Comparison of ENCODE assay signal across 8 cellular contexts in genomic region chr7:149741629-149742028, GRCh38. TPM values are rescaled to one million over a fixed set of nuclear protein-coding genes. Genes with fewer than 3 reads are reported as not detected.
DNase-seq lines count a peak whose midpoint lies in the region; ATAC-seq and TF ChIP-seq lines count a peak whose summit lies in the region.
"Had no signal": no experiment of that assay in that cellular context is flagged by ENCODE, and none has a peak within 500 bp of the region (broad histone marks: within the 10 kb centered on the region; RNA-seq: fewer than 3 reads in every experiment).

No MANE protein-coding gene starts in this region.

- H3K36me3 ChIP-seq in mucosa of descending colon (ENCODE audit: low read depth) = no peaks in the 10 kb centered on the region

- ATAC-seq in mucosa of descending colon = peak; percentile 63
- no peak for ATAC-seq in GM19035 (IDR thresholded peaks at IDR 0.05; ENCODE audit: unreplicated experiment)

- peaks cover 8% of the 10 kb centered on the region for H3K4me1 ChIP-seq in mucosa of descending colon (ENCODE audit: low read depth)

- H3K9me3 ChIP-seq in mucosa of descending colon = no peaks in the 10 kb centered on the region

- no peak for TF ChIP-seq CTCF in astrocyte of the spinal cord (IDR thresholded peaks at IDR 0.05; ENCODE audit: low read depth, low read length)
- no peak for TF ChIP-seq CTCF in mucosa of descending colon (IDR thresholded peaks at IDR 0.05)

- peak overlapping the region; percentile 26 for H3K4me3 ChIP-seq in astrocyte of the spinal cord (ENCODE audit: low read depth, low read length)
- H3K4me3 ChIP-seq in mucosa of descending colon = no peak overlapping the region

- intact Hi-C loops in mucosa of descending colon (cut with DNase I, micrococcal nuclease) = no loop called here

- in situ Hi-C loops in G401 (cut with HindIII; ENCODE audit: low sequenced_read_pairs) = no loop called here
- in situ Hi-C loops in astrocyte of the spinal cord (cut with HindIII; ENCODE audit: low sequenced_read_pairs) = no loop called here

- DNase-seq in G401 (ENCODE audit: low spot score) = peak; percentile 66
- peak; percentile 13 for DNase-seq in NCI-H1092 (lab: John Stamatoyannopoulos, UW)
- no peak for DNase-seq in astrocyte of the spinal cord (ENCODE audit: low read depth, low spot score)
- no peak for DNase-seq in mucosa of descending colon
- DNase-seq in foreskin melanocyte = no peak
- no peak for DNase-seq in kidney glomerular epithelial cell (lab: John Stamatoyannopoulos, UW)

RNA-seq across cellular contexts. Expression of gene ZNF467, which starts 31.8 kb away (rescaled TPM):
- total RNA-seq in G401 (2014; rRNA removed; shearing (Covaris generic)) = 7.9 and 9.8 TPM in 2 replicates
- 10 to 100 TPM in 1 of 3 donors, 1 to 10 TPM in 2; 2.4 to 19.5 (median 5.1) TPM for total RNA-seq in mucosa of descending colon
- total RNA-seq: T-helper 2 cell treated with Interferon-gamma antibody and Interleukin-4, amounts not matched to agents 100 ng/mL and 5 ng/mL, for 36 hours had no signal

Comparison
In these comparisons a context has a peak if more than half of its experiments do, and no peak if none do; other contexts are left out.
1. DNase-seq: peak in G401 (single experiment) and NCI-H1092 (single experiment); none in astrocyte of the spinal cord (single experiment), mucosa of descending colon (0 of 3), foreskin melanocyte (single experiment) and kidney glomerular epithelial cell (single experiment).